Comparison of ENCODE assay signal across 1 cellular context in the genomic region with DNA sequence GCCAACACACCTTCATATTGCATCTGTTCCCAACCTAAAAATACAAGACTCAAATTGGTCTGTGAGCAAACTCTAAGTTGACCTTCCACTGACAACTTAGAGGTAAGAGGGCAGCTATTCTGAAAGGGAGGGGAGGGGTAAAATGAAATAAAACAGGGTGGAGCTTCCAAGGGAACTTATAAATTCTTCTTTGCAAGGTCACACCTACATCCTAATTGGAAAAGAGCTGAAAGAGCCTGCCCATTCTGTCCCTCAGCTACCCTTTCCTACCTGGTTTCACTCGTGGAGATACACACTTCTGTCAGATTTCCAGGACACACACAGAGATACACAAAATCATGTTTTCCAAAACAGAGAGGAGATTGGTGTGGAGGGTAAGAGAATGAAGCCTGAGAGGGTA.
TF ChIP-seq lines count a peak whose summit lies in the region.

No MANE protein-coding gene starts in this region.

TF ChIP-seq in WTC11, 78 proteins besides CTCF, POLR2A, EP300 and RAD21 (continued from another document):
- TF ChIP-seq NFYB (CRISPR knock-in tag; conservative IDR thresholded peaks at IDR 0.05; ENCODE audit: low read depth) (no peak), ZBTB21 (CRISPR knock-in tag; IDR thresholded peaks at IDR 0.05; ENCODE audit: borderline replicate concordance) (no peak), MXD4 (CRISPR knock-in tag; IDR thresholded peaks at IDR 0.05; ENCODE audit: borderline replicate concordance) (no peak), IRF1 (CRISPR knock-in tag; IDR thresholded peaks at IDR 0.05) (no peak), ZNF281 (CRISPR knock-in tag; IDR thresholded peaks at IDR 0.05) (no peak), RELA (CRISPR knock-in tag; IDR thresholded peaks at IDR 0.05; ENCODE audit: borderline replicate concordance) (no peak), SP1 (CRISPR knock-in tag; conservative IDR thresholded peaks at IDR 0.05) (no peak), GABPB1 (CRISPR knock-in tag; IDR thresholded peaks at IDR 0.05) (no peak), PRRX2 (CRISPR knock-in tag; IDR thresholded peaks at IDR 0.05) (no peak), ELF4 (CRISPR knock-in tag; IDR thresholded peaks at IDR 0.05; ENCODE audit: low read depth) (no peak), CBFB (CRISPR knock-in tag; IDR thresholded peaks at IDR 0.05; ENCODE audit: low read depth) (no peak), FOXK1 (CRISPR knock-in tag; IDR thresholded peaks at IDR 0.05) (no peak)
- TF ChIP-seq, protein P1, sequence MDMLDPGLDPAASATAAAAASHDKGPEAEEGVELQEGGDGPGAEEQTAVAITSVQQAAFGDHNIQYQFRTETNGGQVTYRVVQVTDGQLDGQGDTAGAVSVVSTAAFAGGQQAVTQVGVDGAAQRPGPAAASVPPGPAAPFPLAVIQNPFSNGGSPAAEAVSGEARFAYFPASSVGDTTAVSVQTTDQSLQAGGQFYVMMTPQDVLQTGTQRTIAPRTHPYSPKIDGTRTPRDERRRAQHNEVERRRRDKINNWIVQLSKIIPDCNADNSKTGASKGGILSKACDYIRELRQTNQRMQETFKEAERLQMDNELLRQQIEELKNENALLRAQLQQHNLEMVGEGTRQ (CRISPR knock-in tag; IDR thresholded peaks at IDR 0.05), result no peak
- TF ChIP-seq, protein P2, sequence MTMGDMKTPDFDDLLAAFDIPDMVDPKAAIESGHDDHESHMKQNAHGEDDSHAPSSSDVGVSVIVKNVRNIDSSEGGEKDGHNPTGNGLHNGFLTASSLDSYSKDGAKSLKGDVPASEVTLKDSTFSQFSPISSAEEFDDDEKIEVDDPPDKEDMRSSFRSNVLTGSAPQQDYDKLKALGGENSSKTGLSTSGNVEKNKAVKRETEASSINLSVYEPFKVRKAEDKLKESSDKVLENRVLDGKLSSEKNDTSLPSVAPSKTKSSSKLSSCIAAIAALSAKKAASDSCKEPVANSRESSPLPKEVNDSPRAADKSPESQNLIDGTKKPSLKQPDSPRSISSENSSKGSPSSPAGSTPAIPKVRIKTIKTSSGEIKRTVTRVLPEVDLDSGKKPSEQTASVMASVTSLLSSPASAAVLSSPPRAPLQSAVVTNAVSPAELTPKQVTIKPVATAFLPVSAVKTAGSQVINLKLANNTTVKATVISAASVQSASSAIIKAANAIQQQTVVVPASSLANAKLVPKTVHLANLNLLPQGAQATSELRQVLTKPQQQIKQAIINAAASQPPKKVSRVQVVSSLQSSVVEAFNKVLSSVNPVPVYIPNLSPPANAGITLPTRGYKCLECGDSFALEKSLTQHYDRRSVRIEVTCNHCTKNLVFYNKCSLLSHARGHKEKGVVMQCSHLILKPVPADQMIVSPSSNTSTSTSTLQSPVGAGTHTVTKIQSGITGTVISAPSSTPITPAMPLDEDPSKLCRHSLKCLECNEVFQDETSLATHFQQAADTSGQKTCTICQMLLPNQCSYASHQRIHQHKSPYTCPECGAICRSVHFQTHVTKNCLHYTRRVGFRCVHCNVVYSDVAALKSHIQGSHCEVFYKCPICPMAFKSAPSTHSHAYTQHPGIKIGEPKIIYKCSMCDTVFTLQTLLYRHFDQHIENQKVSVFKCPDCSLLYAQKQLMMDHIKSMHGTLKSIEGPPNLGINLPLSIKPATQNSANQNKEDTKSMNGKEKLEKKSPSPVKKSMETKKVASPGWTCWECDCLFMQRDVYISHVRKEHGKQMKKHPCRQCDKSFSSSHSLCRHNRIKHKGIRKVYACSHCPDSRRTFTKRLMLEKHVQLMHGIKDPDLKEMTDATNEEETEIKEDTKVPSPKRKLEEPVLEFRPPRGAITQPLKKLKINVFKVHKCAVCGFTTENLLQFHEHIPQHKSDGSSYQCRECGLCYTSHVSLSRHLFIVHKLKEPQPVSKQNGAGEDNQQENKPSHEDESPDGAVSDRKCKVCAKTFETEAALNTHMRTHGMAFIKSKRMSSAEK (CRISPR knock-in tag; IDR thresholded peaks at IDR 0.05; ENCODE audit: borderline replicate concordance), result no peak
TF ChIP-seq in WTC11: peak in this region for 0.
